ENCODE assay signal across 19 cellular contexts in the genomic region with DNA sequence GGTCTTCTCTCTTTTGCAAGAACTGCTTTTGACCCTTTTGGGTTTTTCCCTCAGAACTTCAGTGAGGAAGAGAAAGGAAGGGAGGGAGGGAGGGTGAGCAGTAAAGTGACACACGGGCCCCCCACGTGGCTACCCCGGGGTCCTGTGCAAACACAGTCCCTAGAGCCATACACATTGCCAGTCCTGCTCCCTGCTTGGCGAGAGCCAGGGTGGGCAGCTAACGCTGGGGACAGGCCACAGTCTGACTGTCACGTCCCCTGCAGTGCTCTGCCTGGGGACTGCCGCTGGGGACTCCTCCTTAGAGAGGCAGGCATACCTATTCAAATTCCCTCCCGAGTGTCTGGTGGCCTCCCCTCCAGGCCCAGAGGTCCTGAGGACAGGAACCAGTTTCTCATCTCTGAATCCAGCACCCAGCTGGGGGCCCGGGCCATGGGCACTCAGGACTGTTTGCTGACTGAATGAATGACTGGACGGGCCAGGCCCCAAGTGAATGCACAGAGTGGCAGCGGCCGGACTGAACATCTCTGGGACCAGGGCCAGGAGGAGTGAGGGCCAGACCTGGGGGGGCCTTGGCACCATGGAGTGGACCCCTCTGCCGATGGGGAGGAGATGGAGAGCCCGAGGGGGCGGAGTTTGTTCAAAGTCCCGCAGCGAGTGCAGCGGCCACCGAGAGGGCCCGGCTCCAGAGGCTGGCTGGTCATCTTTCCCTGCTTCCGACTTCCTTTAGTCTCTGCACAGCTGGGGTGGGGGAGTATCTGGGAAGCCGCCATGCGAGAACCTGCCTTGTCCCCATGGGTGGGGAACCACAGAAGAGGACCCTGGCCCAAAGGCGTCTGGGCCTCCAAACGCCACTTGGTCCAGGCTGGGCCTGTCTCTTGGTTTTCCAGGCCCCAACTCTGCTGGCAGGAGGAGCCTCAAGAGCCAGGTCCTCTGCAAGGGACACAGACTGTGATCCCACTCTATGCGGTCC. TPM values are rescaled to one million over a fixed set of nuclear protein-coding genes. Genes with fewer than 3 reads are reported as not detected.
A peak's percentile ranks its signal among the peaks of the same experiment; 100 is the strongest.
DNase-seq lines count a peak whose midpoint lies in the region; ATAC-seq, FAIRE-seq and TF ChIP-seq lines count a peak whose summit lies in the region.
"Had no signal": no experiment of that assay in that cellular context is flagged by ENCODE, and none has a peak within 500 bp of the region (broad histone marks: within the 10 kb centered on the region; RNA-seq: fewer than 3 reads in every experiment).

No MANE protein-coding gene starts in this region.

- no peaks in the 10 kb centered on the region for H3K79me2 ChIP-seq in KMS-11 (ENCODE audit: insufficient read depth, low read depth)

- intact Hi-C loops in Right ventricle myocardium inferior (cut with DNase I) (no loop called here), cardiac septum (cut with DNase I) (no loop called here), kidney (cut with DNase I) (no loop called here), lower lobe of right lung (cut with DNase I) (no loop called here)

- peak; percentile 51 for DNase-seq in Right ventricle myocardium inferior (ENCODE audit: missing footprints)
- no peak for DNase-seq in cardiac septum (ENCODE audit: low spot score)
- peak; percentile 55 for DNase-seq in kidney
- no peak for DNase-seq in activated naive CD4-positive, alpha-beta T cell treated with anti-CD3 and anti-CD28 coated beads, Interleukin-2, amount 50 U/mL, for 72 hours (ENCODE audit: low spot score in 2 of 2)
- DNase-seq in lower lobe of right lung = no peak
- DNase-seq: DMS 273 treated with DMSO at 0.1 percent for 48 hours, GF-D8, H7, KBM-7, MV-4-11, NCI-H187 treated with DMSO at 0.1 percent for 48 hours, NCI-H226, NCI-H524, NCI-H82 had no signal

- H3K4me3 ChIP-seq in KMS-11 (IDR thresholded peaks at IDR 0.05; ENCODE audit: insufficient read depth, low read depth, low read length) (no peak overlapping the region), kidney (ENCODE audit: low read length in 2 of 2) (no peak overlapping the region), lower lobe of right lung (no peak overlapping the region)
- H3K4me3 ChIP-seq: A549, SJSA1 had no signal

- no peak for TF ChIP-seq CTCF in KMS-11 (conservative IDR thresholded peaks at IDR 0.05; ENCODE audit: low read depth, low read length)
- TF ChIP-seq CTCF in kidney (IDR thresholded peaks at IDR 0.05; ENCODE audit: borderline replicate concordance, extremely low read depth, insufficient read depth) = no peak
- TF ChIP-seq CTCF in lower lobe of right lung (IDR thresholded peaks at IDR 0.05) = no peak

- H3K27me3 ChIP-seq in KMS-11 (ENCODE audit: insufficient read depth, low read depth) (peaks cover 57% of the 10 kb centered on the region), lower lobe of right lung (ENCODE audit: low read depth) (peaks cover 9% of the 10 kb centered on the region)

- H3K9me3 ChIP-seq in kidney (ENCODE audit: control insufficient read depth in 1 of 2, low read length in 2 of 2) = no peaks in the 10 kb centered on the region
- H3K9me3 ChIP-seq in lower lobe of right lung = no peaks in the 10 kb centered on the region
- H3K9me3 ChIP-seq: A549, SJSA1 had no signal

- H3K36me3 ChIP-seq in KMS-11 (ENCODE audit: insufficient read depth) = no peaks in the 10 kb centered on the region
- H3K36me3 ChIP-seq in kidney (ENCODE audit: control insufficient read depth in 1 of 2, insufficient read depth in 2 of 2, low read length in 2 of 2) = no peaks in the 10 kb centered on the region
- H3K36me3 ChIP-seq in lower lobe of right lung = no peaks in the 10 kb centered on the region
- H3K36me3 ChIP-seq: SJSA1 had no signal

- ATAC-seq in Right ventricle myocardium inferior = no peak
- no peak for ATAC-seq in activated naive CD4-positive, alpha-beta T cell treated with anti-CD3 and anti-CD28 coated beads, Interleukin-2, amount 50 U/mL, for 72 hours
- ATAC-seq in lower lobe of right lung = no peak
- no peak for ATAC-seq in GM19023 (IDR thresholded peaks at IDR 0.05; ENCODE audit: unreplicated experiment)

- H3K27ac ChIP-seq in KMS-11 (no peak overlapping the region), kidney (ENCODE audit: low read depth in 2 of 2, low read length in 2 of 2) (no peak overlapping the region), lower lobe of right lung (no peak overlapping the region)
- H3K27ac ChIP-seq: A549, SJSA1 had no signal

- H3K9ac ChIP-seq in KMS-11 (no peak overlapping the region), kidney (ENCODE audit: low read length in 2 of 2) (no peak overlapping the region)

- no peak overlapping the region for H2AFZ ChIP-seq in KMS-11 (ENCODE audit: low read depth)

- no peak for FAIRE-seq in kidney (lab: Jason Lieb, UNC)
- FAIRE-seq: A549 had no signal

- no peaks in the 10 kb centered on the region for H3K9me3 Mint-ChIP-seq in activated naive CD4-positive, alpha-beta T cell treated with anti-CD3 and anti-CD28 coated beads, Interleukin-2, amount 50 U/mL, for 72 hours

- no peaks in the 10 kb centered on the region for H3K36me3 Mint-ChIP-seq in activated naive CD4-positive, alpha-beta T cell treated with anti-CD3 and anti-CD28 coated beads, Interleukin-2, amount 50 U/mL, for 72 hours

- H3K27ac Mint-ChIP-seq in activated naive CD4-positive, alpha-beta T cell treated with anti-CD3 and anti-CD28 coated beads, Interleukin-2, amount 50 U/mL, for 72 hours = no peak overlapping the region

- H3K4me2 ChIP-seq in KMS-11 = peak overlapping the region; percentile 86; the same call in 1 of the 2 replicates
- H3K4me2 ChIP-seq: A549 had no signal

- peaks cover 10% of the 10 kb centered on the region for H3K4me1 ChIP-seq in KMS-11 (ENCODE audit: low read depth, poor library complexity, severe bottlenecking)
- peaks cover 0 to 4% of the 10 kb centered on the region in 2 donors for H3K4me1 ChIP-seq in kidney (ENCODE audit: control insufficient read depth in 1 of 2, insufficient read depth in 1 of 2, low read depth in 1 of 2, low read length in 2 of 2)
- no peaks in the 10 kb centered on the region for H3K4me1 ChIP-seq in lower lobe of right lung
- H3K4me1 ChIP-seq: A549 had no signal

- no peaks in the 10 kb centered on the region for H4K20me1 ChIP-seq in KMS-11 (ENCODE audit: insufficient read depth)

RNA-seq across cellular contexts. Expression of a gene that starts 5.8 kb away (rescaled TPM):
- not detected for total RNA-seq in Right ventricle myocardium inferior
- 0.03 TPM for total RNA-seq in cardiac septum
- total RNA-seq in kidney = 2.3 TPM
- polyA plus RNA-seq in kidney (ENCODE audit: insufficient read depth, low read depth, low replicate concordance) = 0.84 TPM
- total RNA-seq in activated naive CD4-positive, alpha-beta T cell treated with anti-CD3 and anti-CD28 coated beads, Interleukin-2, amount 50 U/mL, for 72 hours = under 1 TPM in 1 of 2 donors, not detected in 1; 0.02 TPM
- total RNA-seq in lower lobe of right lung = 6.6 TPM
- total RNA-seq: Daoy, H7, SJSA1 had no signal

RNA-seq across cellular contexts. Expression of a gene that starts 29.3 kb away (rescaled TPM):
- total RNA-seq in Right ventricle myocardium inferior (48.6 TPM), cardiac septum (35.1 TPM), kidney (11.6 TPM), lower lobe of right lung (19.2 TPM)
- 11.9 TPM for polyA plus RNA-seq in kidney (ENCODE audit: insufficient read depth, low read depth, low replicate concordance)
- 10 to 100 TPM in 1 of 2 donors, 1 to 10 TPM in 1; 8.5 to 12.3 TPM for total RNA-seq in activated naive CD4-positive, alpha-beta T cell treated with anti-CD3 and anti-CD28 coated beads, Interleukin-2, amount 50 U/mL, for 72 hours

RNA-seq across cellular contexts. Expression of a gene that starts 52.4 kb away (rescaled TPM):
- 8.3 TPM for total RNA-seq in Right ventricle myocardium inferior
- 7.2 TPM for total RNA-seq in cardiac septum
- total RNA-seq in kidney = 10.1 TPM
- 4.0 TPM for polyA plus RNA-seq in kidney (ENCODE audit: insufficient read depth, low read depth, low replicate concordance)
- 10 to 100 TPM; 24.1 to 26.2 TPM for total RNA-seq in activated naive CD4-positive, alpha-beta T cell treated with anti-CD3 and anti-CD28 coated beads, Interleukin-2, amount 50 U/mL, for 72 hours
- total RNA-seq in lower lobe of right lung = 10.5 TPM

Comparison
In these comparisons a context has a peak if more than half of its experiments do, and no peak if none do; other contexts are left out.
1. DNase-seq: peak in Right ventricle myocardium inferior (single experiment) and kidney (single experiment); none in cardiac septum (single experiment), activated naive CD4-positive, alpha-beta T cell treated with anti-CD3 and anti-CD28 coated beads, Interleukin-2, amount 50 U/mL, for 72 hours (0 of 2) and lower lobe of right lung (single experiment).